1 cellular context compared by ENCODE assay signal in genomic region chr18:21980744-21981143, GRCh38.
TF ChIP-seq lines count a peak whose summit lies in the region.

No MANE protein-coding gene starts in this region.

TF ChIP-seq in HepG2, 621 proteins besides CTCF, POLR2A, EP300 and RAD21 (continued from another document and continues in another):
- TF ChIP-seq TOPORS (CRISPR knock-in tag; IDR thresholded peaks at IDR 0.05) (no peak), U2AF1 (optimal IDR thresholded peaks at IDR 0.05; ENCODE audit: low read depth, low read length) (no peak), ZNF616 (CRISPR knock-in tag; IDR thresholded peaks at IDR 0.05; ENCODE audit: low read depth) (no peak), ARID5B (CRISPR knock-in tag; IDR thresholded peaks at IDR 0.05) (peak; percentile 94), PAX8 (CRISPR knock-in tag; IDR thresholded peaks at IDR 0.05; ENCODE audit: borderline replicate concordance) (no peak), ZNF720 (CRISPR knock-in tag; IDR thresholded peaks at IDR 0.05) (no peak), NCOA2 (CRISPR knock-in tag; IDR thresholded peaks at IDR 0.05) (peak; percentile 71), AHDC1 (CRISPR knock-in tag; IDR thresholded peaks at IDR 0.05; ENCODE audit: borderline replicate concordance) (peak; percentile 74; the same call in 1 of the 2 replicates), PTBP1 (IDR thresholded peaks at IDR 0.05; ENCODE audit: low read depth, low read length, poor library complexity, severe bottlenecking) (no peak), ZNF552 (CRISPR knock-in tag; IDR thresholded peaks at IDR 0.05; ENCODE audit: borderline replicate concordance) (no peak; the same call in 1 of the 2 replicates), MEIS2 (CRISPR knock-in tag; IDR thresholded peaks at IDR 0.05) (peak; percentile 78), ZFP36 (IDR thresholded peaks at IDR 0.05; ENCODE audit: borderline replicate concordance, low read depth, low read length, partially characterized antibody) (no peak), ZNF776 (CRISPR knock-in tag; IDR thresholded peaks at IDR 0.05) (no peak), JUND (CRISPR knock-in tag; IDR thresholded peaks at IDR 0.05) (no peak), FOXO1 (CRISPR knock-in tag; IDR thresholded peaks at IDR 0.05) (peak; percentile 89), ATF7 (IDR thresholded peaks at IDR 0.05) (no peak), ATF7 (CRISPR knock-in tag; IDR thresholded peaks at IDR 0.05) (no peak), CREB1 (IDR thresholded peaks at IDR 0.05) (no peak), CREB1 (CRISPR knock-in tag; IDR thresholded peaks at IDR 0.05) (0 out of 2 replicates have a peak, but pooled peaks have one; percentile 23), ZNF30 (CRISPR knock-in tag; IDR thresholded peaks at IDR 0.05) (no peak), RERE (CRISPR knock-in tag; IDR thresholded peaks at IDR 0.05; ENCODE audit: low read depth) (peak; percentile 67), ZNF878 (CRISPR knock-in tag; IDR thresholded peaks at IDR 0.05) (peak; percentile 76), TCF7 (IDR thresholded peaks at IDR 0.05; ENCODE audit: low read depth) (no peak; the same call in 1 of the 2 replicates), GATAD2A (CRISPR knock-in tag; IDR thresholded peaks at IDR 0.05) (peak; percentile 91), ZNF431 (CRISPR knock-in tag; IDR thresholded peaks at IDR 0.05; ENCODE audit: borderline replicate concordance, low read depth) (no peak), HNF4G (IDR thresholded peaks at IDR 0.05; ENCODE audit: borderline replicate concordance, low read depth, low read length) (peak; percentile 86), HNF4G (CRISPR knock-in tag; IDR thresholded peaks at IDR 0.05; ENCODE audit: borderline replicate concordance, low read depth) (peak; percentile 94; the same call in 1 of the 2 replicates), CENPT (CRISPR knock-in tag; IDR thresholded peaks at IDR 0.05; ENCODE audit: low read depth) (no peak), TP53 (CRISPR knock-in tag; conservative IDR thresholded peaks at IDR 0.05) (no peak), PREB (CRISPR knock-in tag; IDR thresholded peaks at IDR 0.05) (no peak), THAP8 (CRISPR knock-in tag; IDR thresholded peaks at IDR 0.05; ENCODE audit: borderline replicate concordance) (no peak), RARA (CRISPR knock-in tag; IDR thresholded peaks at IDR 0.05) (peak; percentile 98), FOSL2 (CRISPR knock-in tag; IDR thresholded peaks at IDR 0.05) (peak; percentile 71), SP4 (CRISPR knock-in tag; IDR thresholded peaks at IDR 0.05) (no peak), ZNF274 (CRISPR knock-in tag; IDR thresholded peaks at IDR 0.05) (no peak), ZBTB39 (CRISPR knock-in tag; IDR thresholded peaks at IDR 0.05) (no peak), PAXIP1 (CRISPR knock-in tag; conservative IDR thresholded peaks at IDR 0.05) (peak; percentile 94), HNF4A (CRISPR knock-in tag; IDR thresholded peaks at IDR 0.05) (peak; percentile 95), ZNF605 (CRISPR knock-in tag; IDR thresholded peaks at IDR 0.05) (peak; percentile 78), HMG20B (CRISPR knock-in tag; conservative IDR thresholded peaks at IDR 0.05) (peak; percentile 91; the same call in 1 of the 2 replicates)
